Comparison of ENCODE assay signal across 11 cellular contexts in the genomic region with DNA sequence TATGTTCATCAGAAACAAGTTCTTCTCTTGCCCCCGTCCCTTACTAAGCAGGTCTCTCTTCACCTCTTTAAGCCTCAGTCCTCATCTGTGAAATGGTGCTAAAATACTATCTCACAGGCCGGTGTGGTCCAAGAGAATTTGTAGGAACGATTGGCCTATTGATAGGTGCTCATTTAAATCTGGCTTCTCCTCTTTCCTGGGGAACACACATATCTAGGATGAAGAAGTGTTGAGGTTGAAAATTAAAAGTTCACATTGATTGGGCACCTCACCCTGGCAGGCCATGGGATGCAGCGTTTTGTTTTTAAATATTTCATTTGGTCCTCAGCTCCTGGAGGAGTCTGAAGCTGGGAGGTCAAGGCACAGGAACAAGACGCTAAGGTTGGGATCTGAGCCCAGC. TPM values are rescaled to one million over a fixed set of nuclear protein-coding genes. Genes with fewer than 3 reads are reported as not detected.
"Had no signal": no experiment of that assay in that cellular context is flagged by ENCODE, and none has a peak within 500 bp of the region (broad histone marks: within the 10 kb centered on the region; RNA-seq: fewer than 3 reads in every experiment).

No MANE protein-coding gene starts in this region.

- H3K4me3 ChIP-seq: GM23248, GM23338, HAP-1 had no signal

- H2AFZ ChIP-seq: GM23248, GM23338 had no signal

- H3K4me2 ChIP-seq: GM23338 had no signal

- H3K9me3 ChIP-seq: HAP-1 had no signal

- H3K27ac ChIP-seq: GM23248 had no signal

- H3K36me3 ChIP-seq: HAP-1 had no signal

- DNase-seq: GM23248, GOT3, H7, H9, HCEC 1CT, HFFc6 had no signal

- H3K9ac ChIP-seq: GM23248 had no signal

- ATAC-seq: GM23338, HCT116 had no signal

- H3K4me1 ChIP-seq: HAP-1 had no signal

RNA-seq across cellular contexts. Expression of a gene that starts 8.9 kb away (rescaled TPM):
- total RNA-seq: GM23248, GM23338, H1, H4, H9, HFFc6 had no signal
